ENCODE assay signal across 1 cellular context in the genomic region with DNA sequence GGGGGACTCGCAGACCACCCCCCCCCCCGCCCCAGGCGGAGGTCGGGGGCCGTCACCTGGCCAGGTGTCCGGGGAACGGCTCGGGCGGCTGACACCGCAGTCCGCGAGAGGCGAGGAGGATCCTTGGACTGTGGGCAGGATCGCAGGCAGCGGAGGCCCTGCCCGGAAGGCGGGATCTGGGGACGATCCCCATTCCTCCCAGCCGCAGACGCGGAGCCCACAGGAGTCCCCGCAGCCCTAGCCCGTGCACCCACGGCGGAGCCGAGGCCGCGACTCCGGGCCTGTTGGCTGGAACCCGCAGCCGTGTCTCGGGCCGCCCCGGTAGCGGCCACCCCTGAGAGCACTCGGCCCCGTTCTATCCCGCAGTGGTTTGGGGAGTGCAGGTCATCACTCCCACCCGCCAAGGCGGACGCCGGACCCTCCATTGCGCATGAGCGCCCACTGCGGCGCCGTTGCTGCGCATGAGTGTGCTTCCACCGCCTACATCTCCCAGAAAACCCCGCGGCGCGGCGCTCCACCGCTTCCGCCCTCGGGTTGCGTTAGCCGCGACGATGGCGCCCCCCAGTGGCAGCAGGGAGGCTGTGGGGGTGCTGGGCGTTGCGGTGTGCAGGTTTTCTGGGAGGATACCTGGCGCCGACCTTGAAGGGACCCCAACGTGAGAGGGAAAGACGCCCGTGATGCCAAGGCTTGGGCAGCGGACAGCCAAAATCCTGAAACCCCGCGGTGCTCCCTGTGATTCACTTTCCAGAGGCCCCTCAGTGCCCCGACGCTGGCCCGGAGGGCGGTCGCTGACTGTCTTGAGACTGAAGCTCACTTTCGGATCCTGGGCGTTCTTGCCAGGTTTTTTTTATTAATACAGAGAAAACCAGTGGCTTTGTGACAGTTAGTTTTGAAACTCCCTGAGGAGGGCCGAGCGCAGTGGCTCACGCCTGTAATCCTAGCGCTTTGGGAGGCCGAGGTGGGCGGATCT.
TF ChIP-seq lines count a peak whose summit lies in the region.

No MANE protein-coding gene starts in this region.

TF ChIP-seq in K562, 482 proteins besides CTCF, POLR2A, EP300 and RAD21 (continues in another document):
- TF ChIP-seq ATF7 (IDR thresholded peaks at IDR 0.05) (peak; percentile 29), ZNF274 (IDR thresholded peaks at IDR 0.05; ENCODE audit: borderline replicate concordance, low read depth, low read length) (no peak), KDM1A (IDR thresholded peaks at IDR 0.05) (no peak), ZNF24 (IDR thresholded peaks at IDR 0.05) (no peak), CBX2 (IDR thresholded peaks at IDR 0.05; ENCODE audit: insufficient read depth, low read length, poor library complexity, severe bottlenecking) (no peak), ZNF224 (CRISPR knock-in tag; IDR thresholded peaks at IDR 0.05) (no peak), RCOR1 (IDR thresholded peaks at IDR 0.05; ENCODE audit: borderline replicate concordance in 1 of 2, low read depth in 2 of 2, low read length in 2 of 2) (no peak), SLC30A9 (CRISPR knock-in tag; IDR thresholded peaks at IDR 0.05) (no peak), DACH1 (IDR thresholded peaks at IDR 0.05; ENCODE audit: partially characterized antibody) (no peak), MXI1 (IDR thresholded peaks at IDR 0.05; ENCODE audit: low read depth, low read length) (no peak), MEF2A (IDR thresholded peaks at IDR 0.05; ENCODE audit: control insufficient read depth, low read depth, low read length) (no peak), ZNF282 (CRISPR knock-in tag; IDR thresholded peaks at IDR 0.05) (no peak), CBFA2T3 (IDR thresholded peaks at IDR 0.05) (no peak), KLF10 (CRISPR knock-in tag; IDR thresholded peaks at IDR 0.05) (no peak), SIN3B (IDR thresholded peaks at IDR 0.05; ENCODE audit: low read depth) (no peak), E2F3 (CRISPR knock-in tag; IDR thresholded peaks at IDR 0.05) (no peak), FOXJ3 (CRISPR knock-in tag; IDR thresholded peaks at IDR 0.05) (no peak), NR4A1 (CRISPR knock-in tag; IDR thresholded peaks at IDR 0.05) (no peak), NR4A1 (tag; IDR thresholded peaks at IDR 0.05) (no peak), SMARCA5 (IDR thresholded peaks at IDR 0.05) (no peak), MAFF (IDR thresholded peaks at IDR 0.05; ENCODE audit: low read length) (no peak), ZNF75A (CRISPR knock-in tag; IDR thresholded peaks at IDR 0.05) (no peak), PHF8 (IDR thresholded peaks at IDR 0.05; ENCODE audit: borderline replicate concordance, low read length) (peak; percentile 43; the same call in 1 of the 2 replicates), ZNF444 (CRISPR knock-in tag; IDR thresholded peaks at IDR 0.05) (no peak), NR2F6 (CRISPR knock-in tag; IDR thresholded peaks at IDR 0.05) (no peak), RBBP5 (IDR thresholded peaks at IDR 0.05; ENCODE audit: borderline replicate concordance, insufficient read depth, low read length, poor library complexity, severe bottlenecking) (no peak), ZNF584 (CRISPR knock-in tag; IDR thresholded peaks at IDR 0.05; ENCODE audit: low read depth) (no peak), ZNF764 (CRISPR knock-in tag; IDR thresholded peaks at IDR 0.05; ENCODE audit: low read depth) (no peak), ASH1L (IDR thresholded peaks at IDR 0.05; ENCODE audit: borderline replicate concordance, low read depth, partially characterized antibody) (no peak), TCF3 (CRISPR knock-in tag; IDR thresholded peaks at IDR 0.05) (no peak), SREBF2 (CRISPR knock-in tag; IDR thresholded peaks at IDR 0.05) (no peak), TCF7 (IDR thresholded peaks at IDR 0.05; ENCODE audit: borderline replicate concordance) (no peak), U2AF1 (optimal IDR thresholded peaks at IDR 0.05; ENCODE audit: low read depth, low read length) (peak; percentile 80), FOXM1 (IDR thresholded peaks at IDR 0.05; ENCODE audit: low read depth) (no peak), FOXM1 (CRISPR knock-in tag; IDR thresholded peaks at IDR 0.05; ENCODE audit: low read depth) (no peak), FOS (IDR thresholded peaks at IDR 0.05; ENCODE audit: extremely low read depth, insufficient read length) (no peak), LEF1 (IDR thresholded peaks at IDR 0.05) (no peak), PHF20 (IDR thresholded peaks at IDR 0.05; ENCODE audit: partially characterized antibody) (no peak), YY1 (IDR thresholded peaks at IDR 0.05; ENCODE audit: borderline replicate concordance in 1 of 3, control insufficient read depth in 1 of 3, extremely low read depth in 1 of 3, insufficient read depth in 3 of 3, insufficient read length in 1 of 3, insufficient replicate concordance in 2 of 3, low read depth in 1 of 3, low read length in 2 of 3) (peak in 1 of 3 experiments; percentile 61)
- TF ChIP-seq, protein P1, sequence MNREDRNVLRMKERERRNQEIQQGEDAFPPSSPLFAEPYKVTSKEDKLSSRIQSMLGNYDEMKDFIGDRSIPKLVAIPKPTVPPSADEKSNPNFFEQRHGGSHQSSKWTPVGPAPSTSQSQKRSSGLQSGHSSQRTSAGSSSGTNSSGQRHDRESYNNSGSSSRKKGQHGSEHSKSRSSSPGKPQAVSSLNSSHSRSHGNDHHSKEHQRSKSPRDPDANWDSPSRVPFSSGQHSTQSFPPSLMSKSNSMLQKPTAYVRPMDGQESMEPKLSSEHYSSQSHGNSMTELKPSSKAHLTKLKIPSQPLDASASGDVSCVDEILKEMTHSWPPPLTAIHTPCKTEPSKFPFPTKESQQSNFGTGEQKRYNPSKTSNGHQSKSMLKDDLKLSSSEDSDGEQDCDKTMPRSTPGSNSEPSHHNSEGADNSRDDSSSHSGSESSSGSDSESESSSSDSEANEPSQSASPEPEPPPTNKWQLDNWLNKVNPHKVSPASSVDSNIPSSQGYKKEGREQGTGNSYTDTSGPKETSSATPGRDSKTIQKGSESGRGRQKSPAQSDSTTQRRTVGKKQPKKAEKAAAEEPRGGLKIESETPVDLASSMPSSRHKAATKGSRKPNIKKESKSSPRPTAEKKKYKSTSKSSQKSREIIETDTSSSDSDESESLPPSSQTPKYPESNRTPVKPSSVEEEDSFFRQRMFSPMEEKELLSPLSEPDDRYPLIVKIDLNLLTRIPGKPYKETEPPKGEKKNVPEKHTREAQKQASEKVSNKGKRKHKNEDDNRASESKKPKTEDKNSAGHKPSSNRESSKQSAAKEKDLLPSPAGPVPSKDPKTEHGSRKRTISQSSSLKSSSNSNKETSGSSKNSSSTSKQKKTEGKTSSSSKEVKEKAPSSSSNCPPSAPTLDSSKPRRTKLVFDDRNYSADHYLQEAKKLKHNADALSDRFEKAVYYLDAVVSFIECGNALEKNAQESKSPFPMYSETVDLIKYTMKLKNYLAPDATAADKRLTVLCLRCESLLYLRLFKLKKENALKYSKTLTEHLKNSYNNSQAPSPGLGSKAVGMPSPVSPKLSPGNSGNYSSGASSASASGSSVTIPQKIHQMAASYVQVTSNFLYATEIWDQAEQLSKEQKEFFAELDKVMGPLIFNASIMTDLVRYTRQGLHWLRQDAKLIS (CRISPR knock-in tag; IDR thresholded peaks at IDR 0.05) = no peak
- TF ChIP-seq, protein P2, sequence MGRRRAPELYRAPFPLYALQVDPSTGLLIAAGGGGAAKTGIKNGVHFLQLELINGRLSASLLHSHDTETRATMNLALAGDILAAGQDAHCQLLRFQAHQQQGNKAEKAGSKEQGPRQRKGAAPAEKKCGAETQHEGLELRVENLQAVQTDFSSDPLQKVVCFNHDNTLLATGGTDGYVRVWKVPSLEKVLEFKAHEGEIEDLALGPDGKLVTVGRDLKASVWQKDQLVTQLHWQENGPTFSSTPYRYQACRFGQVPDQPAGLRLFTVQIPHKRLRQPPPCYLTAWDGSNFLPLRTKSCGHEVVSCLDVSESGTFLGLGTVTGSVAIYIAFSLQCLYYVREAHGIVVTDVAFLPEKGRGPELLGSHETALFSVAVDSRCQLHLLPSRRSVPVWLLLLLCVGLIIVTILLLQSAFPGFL (CRISPR knock-in tag; IDR thresholded peaks at IDR 0.05) = 0 out of 2 replicates have a peak, but pooled peaks have one; percentile 77
- TF ChIP-seq, protein P3, sequence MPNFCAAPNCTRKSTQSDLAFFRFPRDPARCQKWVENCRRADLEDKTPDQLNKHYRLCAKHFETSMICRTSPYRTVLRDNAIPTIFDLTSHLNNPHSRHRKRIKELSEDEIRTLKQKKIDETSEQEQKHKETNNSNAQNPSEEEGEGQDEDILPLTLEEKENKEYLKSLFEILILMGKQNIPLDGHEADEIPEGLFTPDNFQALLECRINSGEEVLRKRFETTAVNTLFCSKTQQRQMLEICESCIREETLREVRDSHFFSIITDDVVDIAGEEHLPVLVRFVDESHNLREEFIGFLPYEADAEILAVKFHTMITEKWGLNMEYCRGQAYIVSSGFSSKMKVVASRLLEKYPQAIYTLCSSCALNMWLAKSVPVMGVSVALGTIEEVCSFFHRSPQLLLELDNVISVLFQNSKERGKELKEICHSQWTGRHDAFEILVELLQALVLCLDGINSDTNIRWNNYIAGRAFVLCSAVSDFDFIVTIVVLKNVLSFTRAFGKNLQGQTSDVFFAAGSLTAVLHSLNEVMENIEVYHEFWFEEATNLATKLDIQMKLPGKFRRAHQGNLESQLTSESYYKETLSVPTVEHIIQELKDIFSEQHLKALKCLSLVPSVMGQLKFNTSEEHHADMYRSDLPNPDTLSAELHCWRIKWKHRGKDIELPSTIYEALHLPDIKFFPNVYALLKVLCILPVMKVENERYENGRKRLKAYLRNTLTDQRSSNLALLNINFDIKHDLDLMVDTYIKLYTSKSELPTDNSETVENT (CRISPR knock-in tag; IDR thresholded peaks at IDR 0.05) = 0 out of 2 replicates have a peak, but pooled peaks have one; percentile 9
- TF ChIP-seq, protein P4, sequence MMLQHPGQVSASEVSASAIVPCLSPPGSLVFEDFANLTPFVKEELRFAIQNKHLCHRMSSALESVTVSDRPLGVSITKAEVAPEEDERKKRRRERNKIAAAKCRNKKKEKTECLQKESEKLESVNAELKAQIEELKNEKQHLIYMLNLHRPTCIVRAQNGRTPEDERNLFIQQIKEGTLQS (IDR thresholded peaks at IDR 0.05) = no peak
- TF ChIP-seq, protein P4 (CRISPR knock-in tag; conservative IDR thresholded peaks at IDR 0.05) = no peak
- TF ChIP-seq, protein P5, sequence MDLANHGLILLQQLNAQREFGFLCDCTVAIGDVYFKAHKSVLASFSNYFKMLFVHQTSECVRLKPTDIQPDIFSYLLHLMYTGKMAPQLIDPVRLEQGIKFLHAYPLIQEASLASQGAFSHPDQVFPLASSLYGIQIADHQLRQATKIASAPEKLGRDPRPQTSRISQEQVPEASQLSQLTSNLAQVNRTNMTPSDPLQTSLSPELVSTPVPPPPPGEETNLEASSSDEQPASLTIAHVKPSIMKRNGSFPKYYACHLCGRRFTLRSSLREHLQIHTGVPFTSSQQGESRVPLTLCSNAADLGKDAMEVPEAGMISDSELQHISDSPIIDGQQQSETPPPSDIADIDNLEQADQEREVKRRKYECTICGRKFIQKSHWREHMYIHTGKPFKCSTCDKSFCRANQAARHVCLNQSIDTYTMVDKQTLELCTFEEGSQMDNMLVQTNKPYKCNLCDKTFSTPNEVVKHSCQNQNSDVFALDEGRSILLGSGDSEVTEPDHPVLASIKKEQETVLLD (IDR thresholded peaks at IDR 0.05) = peak; percentile 89
- TF ChIP-seq, protein P6, sequence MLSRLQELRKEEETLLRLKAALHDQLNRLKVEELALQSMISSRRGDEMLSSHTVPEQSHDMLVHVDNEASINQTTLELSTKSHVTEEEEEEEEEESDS (CRISPR knock-in tag; IDR thresholded peaks at IDR 0.05) = no peak
- TF ChIP-seq, protein P7, sequence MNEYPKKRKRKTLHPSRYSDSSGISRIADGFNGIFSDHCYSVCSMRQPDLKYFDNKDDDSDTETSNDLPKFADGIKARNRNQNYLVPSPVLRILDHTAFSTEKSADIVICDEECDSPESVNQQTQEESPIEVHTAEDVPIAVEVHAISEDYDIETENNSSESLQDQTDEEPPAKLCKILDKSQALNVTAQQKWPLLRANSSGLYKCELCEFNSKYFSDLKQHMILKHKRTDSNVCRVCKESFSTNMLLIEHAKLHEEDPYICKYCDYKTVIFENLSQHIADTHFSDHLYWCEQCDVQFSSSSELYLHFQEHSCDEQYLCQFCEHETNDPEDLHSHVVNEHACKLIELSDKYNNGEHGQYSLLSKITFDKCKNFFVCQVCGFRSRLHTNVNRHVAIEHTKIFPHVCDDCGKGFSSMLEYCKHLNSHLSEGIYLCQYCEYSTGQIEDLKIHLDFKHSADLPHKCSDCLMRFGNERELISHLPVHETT (CRISPR knock-in tag; conservative IDR thresholded peaks at IDR 0.05 in 1 of 2, IDR thresholded peaks at IDR 0.05 in 1 of 2) = no peak
- TF ChIP-seq, protein P8, sequence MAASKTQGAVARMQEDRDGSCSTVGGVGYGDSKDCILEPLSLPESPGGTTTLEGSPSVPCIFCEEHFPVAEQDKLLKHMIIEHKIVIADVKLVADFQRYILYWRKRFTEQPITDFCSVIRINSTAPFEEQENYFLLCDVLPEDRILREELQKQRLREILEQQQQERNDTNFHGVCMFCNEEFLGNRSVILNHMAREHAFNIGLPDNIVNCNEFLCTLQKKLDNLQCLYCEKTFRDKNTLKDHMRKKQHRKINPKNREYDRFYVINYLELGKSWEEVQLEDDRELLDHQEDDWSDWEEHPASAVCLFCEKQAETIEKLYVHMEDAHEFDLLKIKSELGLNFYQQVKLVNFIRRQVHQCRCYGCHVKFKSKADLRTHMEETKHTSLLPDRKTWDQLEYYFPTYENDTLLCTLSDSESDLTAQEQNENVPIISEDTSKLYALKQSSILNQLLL (CRISPR knock-in tag; IDR thresholded peaks at IDR 0.05; ENCODE audit: borderline replicate concordance) = no peak
- TF ChIP-seq, protein P9, sequence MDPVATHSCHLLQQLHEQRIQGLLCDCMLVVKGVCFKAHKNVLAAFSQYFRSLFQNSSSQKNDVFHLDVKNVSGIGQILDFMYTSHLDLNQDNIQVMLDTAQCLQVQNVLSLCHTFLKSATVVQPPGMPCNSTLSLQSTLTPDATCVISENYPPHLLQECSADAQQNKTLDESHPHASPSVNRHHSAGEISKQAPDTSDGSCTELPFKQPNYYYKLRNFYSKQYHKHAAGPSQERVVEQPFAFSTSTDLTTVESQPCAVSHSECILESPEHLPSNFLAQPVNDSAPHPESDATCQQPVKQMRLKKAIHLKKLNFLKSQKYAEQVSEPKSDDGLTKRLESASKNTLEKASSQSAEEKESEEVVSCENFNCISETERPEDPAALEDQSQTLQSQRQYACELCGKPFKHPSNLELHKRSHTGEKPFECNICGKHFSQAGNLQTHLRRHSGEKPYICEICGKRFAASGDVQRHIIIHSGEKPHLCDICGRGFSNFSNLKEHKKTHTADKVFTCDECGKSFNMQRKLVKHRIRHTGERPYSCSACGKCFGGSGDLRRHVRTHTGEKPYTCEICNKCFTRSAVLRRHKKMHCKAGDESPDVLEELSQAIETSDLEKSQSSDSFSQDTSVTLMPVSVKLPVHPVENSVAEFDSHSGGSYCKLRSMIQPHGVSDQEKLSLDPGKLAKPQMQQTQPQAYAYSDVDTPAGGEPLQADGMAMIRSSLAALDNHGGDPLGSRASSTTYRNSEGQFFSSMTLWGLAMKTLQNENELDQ (CRISPR knock-in tag; IDR thresholded peaks at IDR 0.05; ENCODE audit: borderline replicate concordance) = no peak
- TF ChIP-seq, protein P10, sequence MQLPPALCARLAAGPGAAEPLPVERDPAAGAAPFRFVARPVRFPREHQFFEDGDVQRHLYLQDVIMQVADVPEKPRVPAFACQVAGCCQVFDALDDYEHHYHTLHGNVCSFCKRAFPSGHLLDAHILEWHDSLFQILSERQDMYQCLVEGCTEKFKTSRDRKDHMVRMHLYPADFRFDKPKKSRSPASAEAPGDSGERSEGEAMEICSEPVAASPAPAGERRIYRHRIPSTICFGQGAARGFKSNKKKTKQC (CRISPR knock-in tag; IDR thresholded peaks at IDR 0.05) = no peak
